1 cellular context compared by ENCODE assay signal in genomic region chr1:213389061-213389581, GRCh38.
TF ChIP-seq lines count a peak whose summit lies in the region.

No MANE protein-coding gene starts in this region.

TF ChIP-seq in GM23338, 12 proteins besides CTCF, POLR2A, EP300 and RAD21 (continued from another document):
- no peak for TF ChIP-seq ZNF462 (CRISPR knock-in tag; IDR thresholded peaks at IDR 0.05)
- TF ChIP-seq EZH2 (IDR thresholded peaks at IDR 0.05; ENCODE audit: low read depth, unreplicated experiment): no peak
- no peak for TF ChIP-seq EZH2phosphoT487 (IDR thresholded peaks at IDR 0.05; ENCODE audit: unreplicated experiment)
- no peak for TF ChIP-seq ZNF114 (CRISPR knock-in tag; IDR thresholded peaks at IDR 0.05)
- no peak for TF ChIP-seq STAT1 (IDR thresholded peaks at IDR 0.05; ENCODE audit: unreplicated experiment)
- no peak for TF ChIP-seq ETS1 (IDR thresholded peaks at IDR 0.05)
